Comparison of ENCODE assay signal across 1 cellular context in the genomic region with DNA sequence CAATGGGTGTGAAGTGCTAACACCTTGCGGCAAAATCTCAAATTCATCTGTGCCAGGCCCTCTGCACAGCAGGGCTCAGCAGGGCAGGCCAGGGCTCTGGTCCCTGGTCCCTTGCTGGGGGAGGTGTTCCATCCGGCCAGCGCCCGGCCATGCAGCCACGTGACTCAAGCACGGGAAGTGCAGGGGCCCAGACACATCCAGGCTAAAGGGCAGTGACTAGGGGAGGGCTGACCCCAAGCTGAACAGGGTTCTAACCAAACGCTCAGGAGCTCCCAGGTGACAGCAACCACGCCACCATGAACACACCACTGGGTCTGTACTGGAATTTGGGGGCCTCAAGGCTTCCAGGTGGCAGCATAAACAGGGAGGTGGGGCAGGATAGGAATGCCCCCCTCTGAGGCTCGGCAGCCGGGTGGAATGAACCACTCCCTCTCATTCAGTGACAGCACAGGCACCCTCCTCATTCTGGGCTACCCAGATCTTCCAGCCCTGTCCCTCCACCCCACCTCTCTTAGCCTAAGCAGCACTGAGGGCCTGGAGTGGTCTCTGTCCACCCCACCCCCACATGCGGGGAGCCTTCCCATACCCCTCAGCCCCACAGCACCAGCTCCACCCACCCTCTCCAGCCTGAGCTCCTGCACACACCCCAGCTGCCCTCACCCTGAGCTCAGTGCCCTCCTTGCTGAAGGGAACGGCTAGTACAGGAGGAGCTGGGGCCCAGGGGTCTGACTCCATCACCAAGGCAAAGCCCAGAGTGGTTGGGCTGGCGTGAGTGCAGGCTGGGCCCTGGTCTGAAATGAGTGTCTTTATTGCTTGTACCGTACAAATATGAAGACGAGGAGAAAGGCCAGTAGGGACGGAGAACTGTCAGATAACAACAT.
TF ChIP-seq lines count a peak whose summit lies in the region.

No MANE protein-coding gene starts in this region.

TF ChIP-seq in HepG2, 621 proteins besides CTCF, POLR2A, EP300 and RAD21 (continued from another document and continues in another):
- TF ChIP-seq MLXIP (CRISPR knock-in tag; IDR thresholded peaks at IDR 0.05; ENCODE audit: borderline replicate concordance), result no peak
- TF ChIP-seq ZNF333 (CRISPR knock-in tag; IDR thresholded peaks at IDR 0.05; ENCODE audit: borderline replicate concordance), result no peak; the same call in 1 of the 2 replicates
- peak; percentile 50; the same call in 1 of the 2 replicates for TF ChIP-seq ZNF503 (CRISPR knock-in tag; IDR thresholded peaks at IDR 0.05)
- peak; percentile 58 for TF ChIP-seq POGZ (CRISPR knock-in tag; IDR thresholded peaks at IDR 0.05)
- TF ChIP-seq RFXAP (CRISPR knock-in tag; IDR thresholded peaks at IDR 0.05; ENCODE audit: borderline replicate concordance), result peak; percentile 63; the same call in 1 of the 2 replicates
- peak; percentile 91 for TF ChIP-seq ERF (CRISPR knock-in tag; IDR thresholded peaks at IDR 0.05)
- TF ChIP-seq, protein P1, sequence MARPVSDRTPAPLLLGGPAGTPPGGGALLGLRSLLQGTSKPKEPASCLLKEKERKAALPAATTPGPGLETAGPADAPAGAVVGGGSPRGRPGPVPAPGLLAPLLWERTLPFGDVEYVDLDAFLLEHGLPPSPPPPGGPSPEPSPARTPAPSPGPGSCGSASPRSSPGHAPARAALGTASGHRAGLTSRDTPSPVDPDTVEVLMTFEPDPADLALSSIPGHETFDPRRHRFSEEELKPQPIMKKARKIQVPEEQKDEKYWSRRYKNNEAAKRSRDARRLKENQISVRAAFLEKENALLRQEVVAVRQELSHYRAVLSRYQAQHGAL (CRISPR knock-in tag; IDR thresholded peaks at IDR 0.05; ENCODE audit: not compliant biosample characterization), result no peak
- TF ChIP-seq RFX3 (CRISPR knock-in tag; IDR thresholded peaks at IDR 0.05), result no peak
- TF ChIP-seq ZNF224 (CRISPR knock-in tag; IDR thresholded peaks at IDR 0.05), result peak; percentile 72; the same call in 1 of the 2 replicates
- TF ChIP-seq, protein P2, sequence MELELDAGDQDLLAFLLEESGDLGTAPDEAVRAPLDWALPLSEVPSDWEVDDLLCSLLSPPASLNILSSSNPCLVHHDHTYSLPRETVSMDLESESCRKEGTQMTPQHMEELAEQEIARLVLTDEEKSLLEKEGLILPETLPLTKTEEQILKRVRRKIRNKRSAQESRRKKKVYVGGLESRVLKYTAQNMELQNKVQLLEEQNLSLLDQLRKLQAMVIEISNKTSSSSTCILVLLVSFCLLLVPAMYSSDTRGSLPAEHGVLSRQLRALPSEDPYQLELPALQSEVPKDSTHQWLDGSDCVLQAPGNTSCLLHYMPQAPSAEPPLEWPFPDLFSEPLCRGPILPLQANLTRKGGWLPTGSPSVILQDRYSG (CRISPR knock-in tag; IDR thresholded peaks at IDR 0.05), result no peak
- peak; percentile 78; the same call in 1 of the 2 replicates for TF ChIP-seq ZNF879 (CRISPR knock-in tag; IDR thresholded peaks at IDR 0.05)
- no peak for TF ChIP-seq TEF (CRISPR knock-in tag; IDR thresholded peaks at IDR 0.05)
- TF ChIP-seq CEBPB (IDR thresholded peaks at IDR 0.05; ENCODE audit: borderline replicate concordance, low read depth, low read length), result no peak
- no peak for TF ChIP-seq SRSF9 (IDR thresholded peaks at IDR 0.05; ENCODE audit: borderline replicate concordance, insufficient read depth, low read depth, low read length, poor library complexity, severe bottlenecking)
- peak; percentile 63; the same call in 1 of the 2 replicates for TF ChIP-seq FOXO1 (CRISPR knock-in tag; IDR thresholded peaks at IDR 0.05)
- no peak for TF ChIP-seq DDIT3 (CRISPR knock-in tag; IDR thresholded peaks at IDR 0.05)
- TF ChIP-seq MBNL3 (CRISPR knock-in tag; conservative IDR thresholded peaks at IDR 0.05), result no peak
- peak; percentile 54; the same call in 1 of the 2 replicates for TF ChIP-seq ISL2 (CRISPR knock-in tag; IDR thresholded peaks at IDR 0.05)
- no peak for TF ChIP-seq FOXA1 (IDR thresholded peaks at IDR 0.05)
- TF ChIP-seq FOXA1 (CRISPR knock-in tag; IDR thresholded peaks at IDR 0.05), result peak; percentile 37; the same call in 1 of the 2 replicates
- TF ChIP-seq ATF6 (CRISPR knock-in tag; conservative IDR thresholded peaks at IDR 0.05), result no peak
- no peak for TF ChIP-seq ZNF530 (CRISPR knock-in tag; IDR thresholded peaks at IDR 0.05; ENCODE audit: low read depth)
- TF ChIP-seq, protein P3, sequence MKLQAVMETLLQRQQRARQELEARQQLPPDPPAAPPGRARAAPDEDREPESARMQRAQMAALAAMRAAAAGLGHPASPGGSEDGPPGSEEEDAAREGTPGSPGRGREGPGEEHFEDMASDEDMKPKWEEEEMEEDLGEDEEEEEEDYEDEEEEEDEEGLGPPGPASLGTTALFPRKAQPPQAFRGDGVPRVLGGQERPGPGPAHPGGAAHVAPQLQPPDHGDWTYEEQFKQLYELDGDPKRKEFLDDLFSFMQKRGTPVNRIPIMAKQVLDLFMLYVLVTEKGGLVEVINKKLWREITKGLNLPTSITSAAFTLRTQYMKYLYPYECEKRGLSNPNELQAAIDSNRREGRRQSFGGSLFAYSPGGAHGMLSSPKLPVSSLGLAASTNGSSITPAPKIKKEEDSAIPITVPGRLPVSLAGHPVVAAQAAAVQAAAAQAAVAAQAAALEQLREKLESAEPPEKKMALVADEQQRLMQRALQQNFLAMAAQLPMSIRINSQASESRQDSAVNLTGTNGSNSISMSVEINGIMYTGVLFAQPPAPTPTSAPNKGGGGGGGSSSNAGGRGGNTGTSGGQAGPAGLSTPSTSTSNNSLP (IDR thresholded peaks at IDR 0.05; ENCODE audit: low read depth, low read length), result no peak
- no peak for TF ChIP-seq MTF2 (CRISPR knock-in tag; IDR thresholded peaks at IDR 0.05; ENCODE audit: borderline replicate concordance)
- no peak for TF ChIP-seq REST (IDR thresholded peaks at IDR 0.05; ENCODE audit: borderline replicate concordance in 1 of 2, low read depth in 1 of 2, low read length in 2 of 2)
- TF ChIP-seq ZNF746 (CRISPR knock-in tag; IDR thresholded peaks at IDR 0.05), result peak; percentile 60; the same call in 1 of the 2 replicates
- no peak for TF ChIP-seq RORA (CRISPR knock-in tag; IDR thresholded peaks at IDR 0.05)
- TF ChIP-seq NR3C1 (CRISPR knock-in tag; IDR thresholded peaks at IDR 0.05), result no peak
- TF ChIP-seq ZFAT (CRISPR knock-in tag; conservative IDR thresholded peaks at IDR 0.05), result no peak
